ENCODE assay signal across 27 cellular contexts in genomic region chr14:99986416-99986815, GRCh38.
A peak's percentile ranks its signal among the peaks of the same experiment; 100 is the strongest.
DNase-seq lines count a peak whose midpoint lies in the region; ATAC-seq and TF ChIP-seq lines count a peak whose summit lies in the region.
"Had no signal": no experiment of that assay in that cellular context is flagged by ENCODE, and none has a peak within 500 bp of the region (broad histone marks: within the 10 kb centered on the region; RNA-seq: fewer than 3 reads in every experiment).

No MANE protein-coding gene starts in this region.

- peaks cover 30% of the 10 kb centered on the region for H3K79me2 ChIP-seq in SK-N-SH (ENCODE audit: insufficient read depth)

- no peak overlapping the region for H3K18ac ChIP-seq in IMR-90 (ENCODE audit: low read depth, low read length)

- peak overlapping the region; percentile 42 for H2BK5ac ChIP-seq in IMR-90 (ENCODE audit: low read depth, low read length, poor library complexity, severe bottlenecking)

- BruUV-seq in IMR-90 (replicated peaks; lab: Mats Ljungman, UMichigan) = no TSS peak

- H3K4me2 ChIP-seq in SK-N-SH (no peak overlapping the region), IMR-90 (ENCODE audit: low read depth, low read length) (no peak overlapping the region)

- no peak overlapping the region for H4K8ac ChIP-seq in IMR-90 (ENCODE audit: low read depth in 2 of 2, low read length in 2 of 2)

- no peak overlapping the region for H2BK120ac ChIP-seq in IMR-90 (ENCODE audit: low read depth, low read length)

- H2BK15ac ChIP-seq in IMR-90 (ENCODE audit: low read depth, low read length) = no peak overlapping the region

- no peak overlapping the region for H3K4ac ChIP-seq in IMR-90 (ENCODE audit: low read depth, low read length)

- no peak overlapping the region for H2AK5ac ChIP-seq in IMR-90 (ENCODE audit: low read depth, low read length)

- no peaks in the 10 kb centered on the region for H3K27me3 ChIP-seq in SK-N-SH (ENCODE audit: insufficient read depth)
- no peaks in the 10 kb centered on the region for H3K27me3 ChIP-seq in IMR-90 (ENCODE audit: control insufficient read depth, insufficient read depth, low read length)
- no peaks in the 10 kb centered on the region for H3K27me3 ChIP-seq in left ventricle myocardium inferior (ENCODE audit: low read depth)
- H3K27me3 ChIP-seq: adrenal gland, body of pancreas, esophagus squamous epithelium, ovary had no signal

- H2BK20ac ChIP-seq in IMR-90 (ENCODE audit: low read depth, low read length) = no peak overlapping the region

- POLR2A ChIA-PET in SK-N-SH (lab: Yijun Ruan, JAX) = no interaction called here
- POLR2A ChIA-PET in IMR-90 (lab: Charles Lee; ENCODE audit: unreplicated experiment) = interaction anchor here (0.6 kb wide), 1 partner anchor 60 kb away, joined by 8 read pairs; no protein-coding TSS in a partner anchor

- no peak overlapping the region for H3K14ac ChIP-seq in IMR-90 (replicated peaks; ENCODE audit: low read depth, low read length)

- H3K9me1 ChIP-seq in IMR-90 (ENCODE audit: insufficient read depth, low read length) = no peaks in the 10 kb centered on the region

- CTCF ChIA-PET in SK-N-SH (lab: Yijun Ruan, JAX) (interaction anchor here (1.5 to 6.0 kb wide), 3 partner anchors 11 to 206 kb away, joined by 6 to 54 read pairs (median 13); no protein-coding TSS in a partner anchor), IMR-90 (lab: Yijun Ruan, JAX) (interaction anchor here (0.6 kb wide), 1 partner anchor 311 kb away, joined by 5 read pairs; no protein-coding TSS in a partner anchor)

- H4K20me1 ChIP-seq in SK-N-SH (ENCODE audit: insufficient read depth) (0 out of 2 replicates have a peak, but pooled peaks cover 9% of the 10 kb centered on the region), IMR-90 (ENCODE audit: insufficient read depth, low read length) (no peaks in the 10 kb centered on the region)

- TF ChIP-seq CTCF in SK-N-SH (IDR thresholded peaks at IDR 0.05) = no peak
- no peak for TF ChIP-seq CTCF in IMR-90 (conservative IDR thresholded peaks at IDR 0.05; ENCODE audit: low read depth, low read length)
- TF ChIP-seq CTCF in fibroblast of mammary gland (conservative IDR thresholded peaks at IDR 0.05; ENCODE audit: control insufficient read depth, insufficient read depth, low read depth, low read length) = no peak
- no peak for TF ChIP-seq CTCF in left ventricle myocardium inferior (IDR thresholded peaks at IDR 0.05; ENCODE audit: borderline replicate concordance)

- peaks cover 0 to 4% of the 10 kb centered on the region in 2 experiments for H3K36me3 ChIP-seq in SK-N-SH (replicated peaks in 1 of 2; ENCODE audit: control insufficient read depth in 1 of 2, insufficient read depth in 2 of 2, low read length in 1 of 2)
- no peaks in the 10 kb centered on the region for H3K36me3 ChIP-seq in IMR-90 (ENCODE audit: control insufficient read depth, insufficient read depth, low read length)
- no peaks in the 10 kb centered on the region for H3K36me3 ChIP-seq in left ventricle myocardium inferior
- H3K36me3 ChIP-seq: adrenal gland, esophagus squamous epithelium, ovary had no signal

- H3K4me1 ChIP-seq in SK-N-SH (ENCODE audit: control insufficient read depth in 1 of 2, insufficient read depth in 2 of 2, low read depth in 1 of 2, low read length in 1 of 2) = peaks cover 0 to 11% of the 10 kb centered on the region in 2 experiments; a peak in 1 of 4 replicates
- H3K4me1 ChIP-seq in IMR-90 (ENCODE audit: control insufficient read depth, insufficient read depth, low read length) = peaks cover 7% of the 10 kb centered on the region
- H3K4me1 ChIP-seq in left ventricle myocardium inferior = peaks cover 6% of the 10 kb centered on the region

- ATAC-seq in SK-N-SH treated with all-trans-retinoic acid at 6 μM for 48 hours (no peak), IMR-90 (ENCODE audit: low read depth) (peak; percentile 59), HG02852 (IDR thresholded peaks at IDR 0.05; ENCODE audit: unreplicated experiment) (no peak)
- ATAC-seq: body of pancreas; CD8-positive, alpha-beta T cell; left cardiac atrium; stimulated activated memory B cell treated with anti-CD40 and anti-IgM and Interleukin-4, amounts not matched to agents 10 μg/mL and 1 μg/mL and 100 μg/mL, for 72 hours had no signal

- no peak for TF ChIP-seq POLR2A in IMR-90 (IDR thresholded peaks at IDR 0.05; ENCODE audit: low read depth, low read length)

- no peak for TF ChIP-seq EP300 in SK-N-SH (IDR thresholded peaks at IDR 0.05; ENCODE audit: borderline replicate concordance in 1 of 2, low read depth in 1 of 2, low read length in 1 of 2)

- H2AFZ ChIP-seq in SK-N-SH (ENCODE audit: low read depth) = no peak overlapping the region
- no peak overlapping the region for H2AFZ ChIP-seq in IMR-90 (replicated peaks; ENCODE audit: low read length, poor library complexity)

- H3K27ac ChIP-seq in SK-N-SH (ENCODE audit: low read depth in 2 of 2, low read length in 1 of 2) (no peak overlapping the region), IMR-90 (ENCODE audit: insufficient read depth, low read length) (no peak overlapping the region), left ventricle myocardium inferior (replicated peaks) (no peak overlapping the region)
- H3K27ac ChIP-seq: adrenal gland, body of pancreas, esophagus squamous epithelium, ovary, skin epidermis had no signal

- no peak overlapping the region for H2AK9ac ChIP-seq in IMR-90 (replicated peaks; ENCODE audit: low read depth, low read length, poor library complexity)

- H3F3A ChIP-seq in SK-N-SH (replicated peaks; ENCODE audit: insufficient read depth) = peaks cover 14% of the 10 kb centered on the region

- no peaks in the 10 kb centered on the region for H3K9me2 ChIP-seq in SK-N-SH

- H4K5ac ChIP-seq in IMR-90 (ENCODE audit: low read depth, low read length) = no peak overlapping the region

- H3K9ac ChIP-seq in SK-N-SH (no peak overlapping the region), IMR-90 (ENCODE audit: low read depth, low read length) (no peak overlapping the region)

- H3K56ac ChIP-seq in IMR-90 (ENCODE audit: extremely low read depth, insufficient read depth, low read length) = no peak overlapping the region

- H3K9me3 ChIP-seq in SK-N-SH (no peaks in the 10 kb centered on the region), IMR-90 (ENCODE audit: control insufficient read depth, insufficient read depth, low read length) (no peaks in the 10 kb centered on the region), left ventricle myocardium inferior (replicated peaks) (peaks cover 6% of the 10 kb centered on the region)
- H3K9me3 ChIP-seq: adrenal gland, body of pancreas, esophagus squamous epithelium, ovary had no signal

- in situ Hi-C loops in IMR-90 (cut with MboI; ENCODE audit: low sequenced_read_pairs) = loop anchor here (10.0 kb wide), 1 partner anchor 208 kb away; no protein-coding TSS in a partner anchor

- H3K23ac ChIP-seq in IMR-90 (ENCODE audit: low read depth, low read length) = no peak overlapping the region

- TF ChIP-seq RAD21 in SK-N-SH (IDR thresholded peaks at IDR 0.05; ENCODE audit: low read length) (no peak), IMR-90 (IDR thresholded peaks at IDR 0.05; ENCODE audit: low read length) (no peak)

- H3K4me3 ChIP-seq in SK-N-SH (ENCODE audit: low read depth in 2 of 2, low read length in 1 of 2) (no peak overlapping the region), IMR-90 (ENCODE audit: insufficient read depth, low read depth, low read length) (no peak overlapping the region), fibroblast of mammary gland (ENCODE audit: control insufficient read depth, low read depth, low read length) (no peak overlapping the region), left ventricle myocardium inferior (no peak overlapping the region)
- H3K4me3 ChIP-seq: adrenal gland, body of pancreas, esophagus squamous epithelium, ovary, skin epidermis had no signal

- dilution Hi-C loops in IMR-90 (cut with HindIII; ENCODE audit: low sequenced_read_pairs, unreplicated experiment) = no loop called here

- H4K91ac ChIP-seq in IMR-90 (ENCODE audit: insufficient read depth, low read depth, low read length) = no peak overlapping the region

- WGBS in SK-N-SH (ENCODE audit: low lambda C conversion rate) = 92% methylated on average over 2 of the region's 2 CpGs
- WGBS in IMR-90 (ENCODE audit: extremely low coverage in 2 of 2, insufficient read length in 1 of 2), 2 experiments = no CpG with 5 or more reads among the region's 2 CpGs

- intact Hi-C loops in IMR-90 (cut with micrococcal nuclease) (no loop called here), cardiac septum (cut with DNase I) (no loop called here), left ventricle myocardium inferior (cut with micrococcal nuclease) (no loop called here)

- peaks cover 7 to 11% of the 10 kb centered on the region in 2 experiments; a peak in 3 of 4 replicates for H3K79me1 ChIP-seq in IMR-90 (ENCODE audit: low read depth in 1 of 2, low read length in 2 of 2)

- DNase-seq in SK-N-SH (no peak), IMR-90 (peak; percentile 80), fibroblast of mammary gland (ENCODE audit: low read depth) (peak; percentile 87), NCI-H146 treated with DMSO at 0.1 percent for 48 hours (lab: John Stamatoyannopoulos, UW; ENCODE audit: unreplicated experiment) (no peak), cardiac septum (ENCODE audit: low spot score) (no peak), left ventricle myocardium inferior (no peak)
- DNase-seq: 8988T; activated CD4-positive, alpha-beta memory T cell treated with anti-CD3 and anti-CD28 coated beads, Interleukin-2, amount 10 ng/mL, durations not matched to agents 7 days and 5 days; activated CD4-positive, alpha-beta T cell treated with anti-CD3 and anti-CD28 coated beads for 1 hour; activated CD8-positive, alpha-beta memory T cell treated with anti-CD3 and anti-CD28 coated beads, Interleukin-2, amount 50 U/mL, for 48 hours; activated naive CD4-positive, alpha-beta T cell treated with Interleukin-2 at 50 U/mL for 16 hours; adrenal gland; body of pancreas; CD8-positive, alpha-beta T cell; esophagus squamous epithelium; immature natural killer cell; left cardiac atrium; NCI-H1930; NCI-H526; nephron progenitor cell; ovary; Right ventricle myocardium superior; substantia nigra had no signal

TF ChIP-seq in SK-N-SH, 30 proteins besides CTCF, POLR2A, EP300 and RAD21 (continues in another document):
- TF ChIP-seq TCF12 (IDR thresholded peaks at IDR 0.05) = peak; percentile 39; the same call in 1 of the 2 replicates

TF ChIP-seq in SK-N-SH treated with all-trans-retinoic acid at 6 μM for 48 hours, 23 proteins besides CTCF, POLR2A, EP300 and RAD21 (continues in another document):
- TF ChIP-seq ZNF565 (CRISPR knock-in tag; conservative IDR thresholded peaks at IDR 0.05; ENCODE audit: low read depth) (no peak), OSR1 (CRISPR knock-in tag; IDR thresholded peaks at IDR 0.05) (no peak)

TF ChIP-seq in IMR-90, 13 proteins besides CTCF, POLR2A, EP300 and RAD21 (continues in another document):
- TF ChIP-seq USF2 (IDR thresholded peaks at IDR 0.05; ENCODE audit: low read depth, low read length) (no peak), MAZ (IDR thresholded peaks at IDR 0.05; ENCODE audit: borderline replicate concordance, low read depth, low read length) (no peak)

Comparison
In these comparisons a context has a peak if more than half of its experiments do, and no peak if none do; other contexts are left out.
1. DNase-seq: peak in IMR-90 (single experiment) and fibroblast of mammary gland (single experiment); none in SK-N-SH (single experiment), NCI-H146 treated with DMSO at 0.1 percent for 48 hours (single experiment), cardiac septum (single experiment) and left ventricle myocardium inferior (single experiment).